8 cellular contexts compared by ENCODE assay signal in the genomic region with DNA sequence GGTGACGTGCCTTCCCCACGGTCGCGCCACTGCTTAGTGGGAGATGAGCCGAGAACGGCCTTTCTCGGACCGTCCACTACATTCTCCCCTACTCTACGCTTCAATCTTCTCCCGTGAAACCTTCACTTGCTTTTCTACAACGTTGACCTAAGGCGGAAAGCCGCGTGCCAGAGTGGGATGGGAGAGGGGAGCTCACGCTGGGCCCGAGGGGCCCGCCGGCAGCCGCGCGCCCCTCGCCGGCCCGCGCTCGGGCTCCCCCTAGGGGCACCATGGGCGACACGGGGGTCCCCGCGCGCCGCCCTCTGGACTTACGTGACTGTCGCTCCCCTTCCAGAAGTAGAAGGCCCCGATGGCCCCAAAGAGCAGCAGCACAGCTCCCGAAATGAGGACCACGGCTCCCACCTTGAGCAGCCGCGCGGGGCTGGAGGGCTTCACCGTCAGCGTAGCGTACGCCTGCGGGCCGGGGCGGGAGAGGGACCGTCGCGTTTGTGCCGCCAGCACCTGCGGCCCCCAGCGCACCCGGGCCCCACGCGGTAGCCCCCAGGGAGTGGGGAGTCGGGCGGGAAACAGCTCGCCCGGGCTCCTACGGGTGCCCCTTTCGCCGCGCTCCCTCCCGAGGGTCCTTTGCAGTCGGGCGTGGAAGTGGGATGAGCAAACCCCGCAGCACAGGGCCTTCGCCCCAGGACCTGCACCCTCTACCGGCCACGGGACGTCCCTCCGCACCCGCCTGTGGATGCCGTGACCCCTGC. TPM values are rescaled to one million over a fixed set of nuclear protein-coding genes. Genes with fewer than 3 reads are reported as not detected.
DNase-seq lines count a peak whose midpoint lies in the region; ATAC-seq and TF ChIP-seq lines count a peak whose summit lies in the region.

No MANE protein-coding gene starts in this region.

- DNase-seq in ACHN (peak; percentile 18), glutamatergic neuron (peak; percentile 66), putamen (ENCODE audit: low spot score) (peak; percentile 63), transverse colon (no peak), HEK293T (ENCODE audit: extremely low spot score) (no peak)
- peak; percentile 4 to 17 (median 4) for DNase-seq in activated CD8-positive, alpha-beta memory T cell treated with anti-CD3 and anti-CD28 coated beads for 48 hours (ENCODE audit: low read depth in 2 of 3, low spot score in 2 of 3)

- in situ Hi-C loops in ACHN (cut with HindIII; ENCODE audit: low pct_ligation_motif_present, low pct_unique_long_range_greater_than_20kb, low sequenced_read_pairs) = no loop called here
- in situ Hi-C loops in transverse colon (cut with MboI; ENCODE audit: low pct_ligation_motif_present in 1 of 4, low pct_unique_long_range_greater_than_20kb in 1 of 4, low sequenced_read_pairs in 3 of 4) = no loop called here

- CTCF ChIA-PET in HEK293T (lab: Yijun Ruan, JAX) = no interaction called here

- H3K9me3 ChIP-seq in transverse colon = no peaks in the 10 kb centered on the region

- TF ChIP-seq POLR2A in transverse colon (IDR thresholded peaks at IDR 0.05) = no peak

- H3K27me3 ChIP-seq in transverse colon = peaks cover 58% of the 10 kb centered on the region

- intact Hi-C loops in transverse colon (cut with DNase I; ENCODE audit: low total_unique reads) = no loop called here

- 25% methylated on average over 74 of the region's 75 CpGs; no CpG with 5 or more reads in 1 of the 2 donors for WGBS in transverse colon (ENCODE audit: low coverage in 1 of 2), 2 donors

- peak overlapping the region; percentile 84 for H3K4me3 Mint-ChIP-seq in glutamatergic neuron (ENCODE audit: unreplicated experiment)

- H3K36me3 Mint-ChIP-seq in glutamatergic neuron (ENCODE audit: unreplicated experiment) = peaks cover 13% of the 10 kb centered on the region

- TF ChIP-seq EP300 in transverse colon (IDR thresholded peaks at IDR 0.05; ENCODE audit: low read depth) = no peak

- POLR2A ChIA-PET in HEK293T (lab: Yijun Ruan, JAX) = no interaction called here

- peaks cover 3% of the 10 kb centered on the region for H3K9me3 Mint-ChIP-seq in glutamatergic neuron (ENCODE audit: unreplicated experiment)

- H3K36me3 ChIP-seq in transverse colon = no peaks in the 10 kb centered on the region

- no peak overlapping the region for H3K27ac Mint-ChIP-seq in glutamatergic neuron (ENCODE audit: unreplicated experiment)

- ATAC-seq in GM21360 (IDR thresholded peaks at IDR 0.05; ENCODE audit: unreplicated experiment) (peak; percentile 75), HG03196 (IDR thresholded peaks at IDR 0.05; ENCODE audit: unreplicated experiment) (no peak)

- H3K4me3 ChIP-seq in transverse colon = peak overlapping the region in 2 of 4 donors; percentile 25 to 43

- peaks cover 0 to 8% (median 4%) of the 10 kb centered on the region in 4 donors for H3K4me1 ChIP-seq in transverse colon

- TF ChIP-seq CTCF in glutamatergic neuron (IDR thresholded peaks at IDR 0.05; ENCODE audit: partially characterized antibody, unreplicated experiment) = peak; percentile 69
- TF ChIP-seq CTCF in transverse colon (IDR thresholded peaks at IDR 0.05) = peak in 1 of 5 experiments; percentile 22

- no peak overlapping the region for H3K27ac ChIP-seq in transverse colon

- H3K27me3 Mint-ChIP-seq in glutamatergic neuron (ENCODE audit: unreplicated experiment) = peaks cover 14% of the 10 kb centered on the region

- H3K4me1 Mint-ChIP-seq in glutamatergic neuron (ENCODE audit: low read depth, unreplicated experiment) = peaks cover 9% of the 10 kb centered on the region

TF ChIP-seq in HEK293T, 16 proteins besides CTCF, POLR2A, EP300 and RAD21:
- TF ChIP-seq ARNT (IDR thresholded peaks at IDR 0.05) = no peak

RNA-seq across cellular contexts. Expression of a gene that starts 0.7 kb away (rescaled TPM):
- 0.98 TPM for total RNA-seq in glutamatergic neuron (ENCODE audit: unreplicated experiment)
- not detected for total RNA-seq in transverse colon

Comparison
In these comparisons a context has a peak if more than half of its experiments do, and no peak if none do; other contexts are left out.
1. DNase-seq: peak in ACHN (single experiment), activated CD8-positive, alpha-beta memory T cell treated with anti-CD3 and anti-CD28 coated beads for 48 hours (3 of 3), glutamatergic neuron (single experiment) and putamen (single experiment); none in transverse colon (single experiment) and HEK293T (single experiment).